8 cellular contexts compared by ENCODE assay signal in the genomic region with DNA sequence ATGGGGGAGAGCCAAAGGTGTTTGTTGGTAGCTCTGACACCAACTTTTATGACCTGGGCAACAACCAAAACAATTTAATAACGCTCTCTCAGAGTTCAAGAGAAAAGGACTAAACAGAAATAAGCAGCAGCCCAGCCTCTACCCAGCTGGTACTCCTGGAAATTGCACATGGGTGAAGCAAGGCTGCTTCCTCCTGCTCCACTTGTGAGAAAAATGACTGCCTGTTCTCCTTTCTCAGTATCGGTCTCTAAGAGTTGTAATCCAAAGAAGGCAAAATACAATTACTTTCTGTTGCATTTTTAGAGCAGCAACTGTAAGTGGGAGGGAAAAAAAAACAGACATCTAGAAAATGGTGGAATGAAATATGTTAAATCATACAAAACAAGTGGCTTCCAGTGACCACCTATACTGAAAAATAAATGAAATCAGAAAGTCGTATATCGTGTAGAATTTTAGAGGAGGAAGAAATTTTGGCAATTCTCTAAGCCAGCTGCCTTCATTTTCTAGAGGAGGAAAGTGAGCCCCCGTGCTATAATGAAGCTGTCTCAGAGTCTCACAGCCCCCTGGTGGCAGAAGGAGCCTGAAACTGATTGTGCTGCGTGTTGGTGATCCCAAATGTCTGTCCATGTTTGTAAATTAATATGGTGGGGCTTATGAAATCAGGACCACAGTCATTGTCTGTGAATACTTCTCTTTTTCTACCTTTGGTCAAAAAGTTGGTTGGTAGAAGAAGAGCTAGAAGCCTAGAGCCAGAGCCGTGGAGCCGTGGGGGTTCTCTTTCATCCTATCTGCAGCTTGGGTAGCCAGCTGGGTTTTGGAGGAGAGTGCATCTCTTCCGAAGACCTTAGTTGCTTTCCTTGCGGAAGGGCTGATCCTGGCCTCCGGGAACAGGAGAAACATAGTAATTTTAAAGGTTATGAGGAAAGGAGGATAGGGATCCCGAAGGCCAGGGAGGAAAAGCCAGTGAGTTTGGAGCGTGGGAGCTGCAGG.
DNase-seq lines count a peak whose midpoint lies in the region; ATAC-seq, FAIRE-seq and TF ChIP-seq lines count a peak whose summit lies in the region.

No MANE protein-coding gene starts in this region.

- no peaks in the 10 kb centered on the region for H3K36me3 ChIP-seq in mesendoderm (ENCODE audit: control insufficient read depth, insufficient read depth, low read length)

- no peak overlapping the region for H3K4me3 ChIP-seq in AG04449 (ENCODE audit: low read depth, low read length)
- no peak overlapping the region for H3K4me3 ChIP-seq in mesendoderm (ENCODE audit: low read length)

- CTCF ChIA-PET in AG04449 (lab: Yijun Ruan, JAX), result interaction anchor here (0.8 to 1.0 kb wide), 3 partner anchors 9 to 265 kb away, joined by 3 read pairs; no protein-coding TSS in a partner anchor

- DNase-seq in AG04449 (ENCODE audit: low read depth, low spot score), result no peak
- peak; percentile 21 for DNase-seq in NOMO-1 treated with dmso at 0.1 percent for 144 hours (lab: John Stamatoyannopoulos, UW; ENCODE audit: unreplicated experiment)
- DNase-seq in cerebellum (ENCODE audit: low spot score), result peak; percentile 20
- peak; percentile 65 for DNase-seq in mesendoderm
- DNase-seq in GM12892 (ENCODE audit: insufficient read length), result no peak

- no peak overlapping the region for H3K23ac ChIP-seq in mesendoderm (ENCODE audit: low read length)

- POLR2A ChIA-PET in AG04449 (lab: Yijun Ruan, JAX), result no interaction called here

- ATAC-seq in HG02884 (IDR thresholded peaks at IDR 0.05; ENCODE audit: unreplicated experiment) (peak; percentile 57), GM18511 (IDR thresholded peaks at IDR 0.05; ENCODE audit: unreplicated experiment) (no peak)

- H2BK120ac ChIP-seq in mesendoderm (ENCODE audit: low read depth, low read length), result no peak overlapping the region

- no peaks in the 10 kb centered on the region for H3K79me2 ChIP-seq in mesendoderm (ENCODE audit: control insufficient read depth, insufficient read depth, low read length)

- no peak for TF ChIP-seq POLR2A in GM12892 (IDR thresholded peaks at IDR 0.05; ENCODE audit: low read depth, low read length)

- H2BK5ac ChIP-seq in mesendoderm (ENCODE audit: low read length), result no peak overlapping the region

- no peak overlapping the region for H3K9ac ChIP-seq in mesendoderm (ENCODE audit: low read length)

- no peaks in the 10 kb centered on the region for H3K4me1 ChIP-seq in mesendoderm (ENCODE audit: control insufficient read depth, low read depth, low read length)

- H2AK5ac ChIP-seq in mesendoderm (ENCODE audit: low read length), result no peak overlapping the region

- WGBS in mesendoderm (ENCODE audit: extremely low coverage, insufficient coverage, low lambda C conversion rate), result no CpG with 5 or more reads among the region's 13 CpGs

- no peak overlapping the region for H2BK15ac ChIP-seq in mesendoderm (replicated peaks; ENCODE audit: low read depth)

- no peaks in the 10 kb centered on the region for H3K27me3 ChIP-seq in mesendoderm (ENCODE audit: insufficient read depth, low read length, poor library complexity)

- no peak overlapping the region for H3K56ac ChIP-seq in mesendoderm (ENCODE audit: low read length)

- no peak overlapping the region for H3K4ac ChIP-seq in mesendoderm (ENCODE audit: low read depth, low read length)

- no peak overlapping the region for H3K4me2 ChIP-seq in mesendoderm (ENCODE audit: low read length)

- H3K18ac ChIP-seq in mesendoderm (ENCODE audit: low read length), result no peak overlapping the region

- no peak for FAIRE-seq in GM12892 (lab: Jason Lieb, UNC)

- H4K5ac ChIP-seq in mesendoderm (ENCODE audit: low read length), result no peak overlapping the region

- TF ChIP-seq CTCF in AG04449 (IDR thresholded peaks at IDR 0.05; ENCODE audit: insufficient read depth, low read length, missing control alignments), result peak; percentile 45
- TF ChIP-seq CTCF in GM12872 (IDR thresholded peaks at IDR 0.05; ENCODE audit: insufficient read depth, low read depth, low read length), result peak; percentile 78

- H3K27ac ChIP-seq in mesendoderm (ENCODE audit: low read depth, low read length), result no peak overlapping the region

- no peaks in the 10 kb centered on the region for H3K79me1 ChIP-seq in mesendoderm (ENCODE audit: low read length)

- no peak overlapping the region for H4K8ac ChIP-seq in mesendoderm (ENCODE audit: low read depth, low read length)

Comparison
In these comparisons a context has a peak if more than half of its experiments do, and no peak if none do; other contexts are left out.
1. DNase-seq: peak in NOMO-1 treated with dmso at 0.1 percent for 144 hours (single experiment), cerebellum (single experiment) and mesendoderm (single experiment); none in AG04449 (single experiment) and GM12892 (single experiment).